In the genomic region with DNA sequence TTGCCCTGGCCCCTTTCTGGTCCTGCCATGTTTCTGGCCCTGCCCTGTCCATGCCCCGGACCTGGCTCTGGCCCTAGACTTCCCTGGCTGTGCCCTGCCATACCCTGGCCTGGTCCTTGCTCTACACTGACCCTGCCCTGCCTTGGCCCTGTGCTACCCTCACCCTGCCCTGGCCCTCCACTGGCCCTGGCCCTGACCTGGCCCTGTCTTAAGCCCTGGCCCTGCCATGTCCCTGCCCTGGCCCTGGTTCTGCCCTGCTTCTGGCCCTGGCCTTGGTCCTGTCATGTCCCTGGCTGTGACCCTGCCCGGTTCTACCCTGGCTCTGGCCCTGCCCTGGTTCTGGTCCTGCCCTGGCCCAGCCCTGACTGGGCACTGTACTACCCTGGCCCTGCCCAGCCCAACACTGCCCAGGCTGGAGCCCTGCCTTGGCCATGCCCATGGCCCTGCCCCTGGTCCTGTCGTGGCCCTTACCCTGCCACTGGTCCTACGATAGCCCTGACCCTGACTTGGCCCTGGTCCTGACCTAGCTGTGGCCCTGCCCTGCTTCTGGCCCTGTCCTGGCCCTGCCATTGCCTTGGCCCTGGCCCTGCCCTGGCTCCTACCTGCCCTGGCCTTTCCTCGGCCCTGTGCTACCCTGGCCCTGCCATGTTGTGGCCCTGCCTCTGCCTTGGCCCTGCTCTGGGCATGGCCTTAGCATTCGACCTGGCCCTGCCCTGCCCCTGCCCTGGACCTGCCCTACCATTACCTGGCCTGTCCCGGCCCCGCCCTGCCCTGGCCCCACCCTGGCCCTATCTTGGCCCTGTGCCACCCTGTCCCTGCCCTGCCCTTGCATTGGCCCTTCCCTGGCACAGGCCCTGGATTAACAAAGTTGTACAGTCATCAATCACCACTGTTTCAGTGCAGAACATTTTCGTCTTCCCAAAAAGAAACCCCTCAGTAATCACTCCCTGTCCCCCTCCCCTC, we compare ENCODE assay signal across 8 cellular contexts.
A peak's percentile ranks its signal among the peaks of the same experiment; 100 is the strongest.
DNase-seq lines count a peak whose midpoint lies in the region; ATAC-seq, FAIRE-seq and TF ChIP-seq lines count a peak whose summit lies in the region.
"Not testable (repeated sequence)": the region's sequence is repeated elsewhere in the genome, so short reads cannot be mapped to it uniquely, and the experiment has no call there.

No MANE protein-coding gene starts in this region.

- H3K4ac ChIP-seq in H9 (ENCODE audit: low read depth, low read length), result not testable (repeated sequence)

- FAIRE-seq in K562 (lab: Jason Lieb, UNC), result not testable (repeated sequence)

- not testable (repeated sequence) for H3K23me2 ChIP-seq in H9 (ENCODE audit: insufficient read length, low read depth, low read length, poor library complexity, severe bottlenecking)

- H2BK20ac ChIP-seq in H9 (ENCODE audit: low read depth, low read length, poor library complexity, severe bottlenecking), result not testable (repeated sequence)

- peak overlapping the region in 1 of 2 experiments; percentile 38; a peak in 1 of 5 replicates for H3K4me3 Mint-ChIP-seq in H9

- not testable (repeated sequence) for H2BK15ac ChIP-seq in H9 (ENCODE audit: low read depth, low read length)

- not testable (repeated sequence) for H3K79me1 ChIP-seq in H9 (ENCODE audit: insufficient read depth, low read depth, low read length, poor library complexity, severe bottlenecking)

- CTCF ChIA-PET in K562 (lab: Yijun Ruan, JAX; ENCODE audit: low intra/inter-chr PET ratio), result not testable (repeated sequence)

- peaks cover 74 to 82% of the 10 kb centered on the region in 2 experiments for H3K9me3 Mint-ChIP-seq in H9

- not testable (repeated sequence) for TF ChIP-seq CTCF in H9 (conservative IDR thresholded peaks at IDR 0.05); K562 (IDR thresholded peaks at IDR 0.05 in 2 of 3, conservative IDR thresholded peaks at IDR 0.05 in 1 of 3; ENCODE audit: insufficient read depth in 2 of 3, low read depth in 1 of 3, low read length in 3 of 3); lung (IDR thresholded peaks at IDR 0.05; ENCODE audit: control extremely low read depth, extremely low read depth); upper lobe of left lung (IDR thresholded peaks at IDR 0.05)

- DNase-seq in H9, result peak; percentile 10
- peak in 1 of 4 experiments; percentile 2 for DNase-seq in K562 (ENCODE audit: extremely low read depth in 1 of 4, low spot score in 3 of 4)
- DNase-seq in islet precursor cell, result peak; percentile 28
- DNase-seq in lung (ENCODE audit: low spot score); sciatic nerve (ENCODE audit: low spot score): not testable (repeated sequence)
- peak in 1 of 2 donors; percentile 79 for DNase-seq in upper lobe of left lung

- not testable (repeated sequence) for H3K27me3 Mint-ChIP-seq in H9 (ENCODE audit: low read depth)

- H3K18ac ChIP-seq in H9 (ENCODE audit: insufficient read length, low read depth, low read length), result not testable (repeated sequence)

- not testable (repeated sequence) for H3K4me1 ChIP-seq in H9 (ENCODE audit: insufficient read depth, low read length); K562 (replicated peaks in 1 of 2; ENCODE audit: control insufficient read depth in 2 of 2, insufficient read depth in 2 of 2, low read length in 2 of 2); lung (ENCODE audit: control insufficient read depth in 2 of 2, insufficient read depth in 2 of 2, low read length in 2 of 2); upper lobe of left lung

- H3K36me3 ChIP-seq in K562 (ENCODE audit: control insufficient read depth, insufficient read depth, low read length); lung (ENCODE audit: control insufficient read depth in 2 of 2, insufficient read depth in 2 of 2, low read length in 2 of 2); upper lobe of left lung: not testable (repeated sequence)

- not testable (repeated sequence) for H2BK5ac ChIP-seq in H9 (ENCODE audit: insufficient read length, low read length)

- not testable (repeated sequence) for H3K27me3 ChIP-seq in H9 (ENCODE audit: insufficient read depth, low read length); K562 (ENCODE audit: control insufficient read depth in 2 of 2, insufficient read depth in 2 of 2, low read length in 2 of 2); lung (ENCODE audit: control insufficient read depth, insufficient read depth); upper lobe of left lung

- H2BK120ac ChIP-seq in H9 (ENCODE audit: low read depth, low read length, poor library complexity, severe bottlenecking), result not testable (repeated sequence)

- intact Hi-C loops in K562 (cut with micrococcal nuclease); sciatic nerve (cut with DNase I): not testable (repeated sequence)

- ATAC-seq in SK-N-SH treated with all-trans-retinoic acid at 6 μM for 48 hours (peak; percentile 38), K562 (peak; percentile 12), esophagus mucosa (peak; percentile 85), lung (ENCODE audit: insufficient read depth, low FRiP score) (peak; percentile 41), sciatic nerve (peak; percentile 42), upper lobe of left lung (ENCODE audit: low FRiP score in 2 of 2) (peak; percentile 38 to 74)

- not testable (repeated sequence) for H4K91ac ChIP-seq in H9 (ENCODE audit: insufficient read length, low read depth, low read length)

- in situ Hi-C loops in K562 (cut with MboI), result not testable (repeated sequence)

- BruUV-seq in K562 (replicated peaks; lab: Mats Ljungman, UMichigan), result not testable (repeated sequence)

- not testable (repeated sequence) for H4K20me1 ChIP-seq in H9 (ENCODE audit: control insufficient read depth, insufficient read depth, insufficient read length); K562 (replicated peaks; ENCODE audit: control insufficient read depth, insufficient read depth, low read length)

- not testable (repeated sequence) for H2BK12ac ChIP-seq in H9 (ENCODE audit: insufficient read length, low read depth, low read length)

- H3K9me1 ChIP-seq in K562 (ENCODE audit: control insufficient read depth, insufficient read depth, low read length), result not testable (repeated sequence)

- TF ChIP-seq EP300 in K562 (IDR thresholded peaks at IDR 0.05; ENCODE audit: low read length); upper lobe of left lung (IDR thresholded peaks at IDR 0.05): not testable (repeated sequence)

- H4K5ac ChIP-seq in H9 (ENCODE audit: insufficient read length, low read depth, low read length), result not testable (repeated sequence)

- not testable (repeated sequence) for H3K14ac ChIP-seq in H9 (ENCODE audit: insufficient read depth, low read length)

- not testable (repeated sequence) for TF ChIP-seq RAD21 in K562 (CRISPR knock-in tag; conservative IDR thresholded peaks at IDR 0.05 in 1 of 2, IDR thresholded peaks at IDR 0.05 in 1 of 2)

- H3K36me3 Mint-ChIP-seq in H9 (ENCODE audit: insufficient read depth in 1 of 3, low read depth in 3 of 3), result peaks cover 0 to 14% (median 6%) of the 10 kb centered on the region in 3 experiments; a peak in 5 of 7 replicates

- H3K56ac ChIP-seq in H9 (ENCODE audit: insufficient read length, low read depth, low read length), result not testable (repeated sequence)

- H3K27ac ChIP-seq in H9 (ENCODE audit: insufficient read length, low read depth, low read length); K562 (ENCODE audit: extremely low read depth, low read depth, low read length); lung (ENCODE audit: low read depth in 1 of 2, low read length in 1 of 2); upper lobe of left lung: not testable (repeated sequence)

- H3K79me2 ChIP-seq in H9 (ENCODE audit: insufficient read depth, low read length); K562 (ENCODE audit: control insufficient read depth, insufficient read depth, low read length): not testable (repeated sequence)

- not testable (repeated sequence) for H3K9me3 ChIP-seq in H9 (ENCODE audit: control insufficient read depth, low read depth, low read length); K562 (replicated peaks; ENCODE audit: control insufficient read depth, insufficient read depth, low read depth, low read length); lung (ENCODE audit: control insufficient read depth in 2 of 2, insufficient read depth in 1 of 2, low read length in 1 of 2); upper lobe of left lung

- H2AFZ ChIP-seq in H9 (ENCODE audit: low read length); K562 (ENCODE audit: low read depth, low read length): not testable (repeated sequence)

- not testable (repeated sequence) for H3K4me2 ChIP-seq in H9 (ENCODE audit: insufficient read depth, insufficient read length, low read length); K562 (ENCODE audit: insufficient read depth, low read length)

- not testable (repeated sequence) for H3K4me1 Mint-ChIP-seq in H9

- WGBS in H9 (ENCODE audit: extremely low coverage, insufficient read length, low lambda C conversion rate), result no CpG with 5 or more reads among the region's 9 CpGs
- 4% methylated on average over 3 of the region's 9 CpGs for WGBS in K562 (ENCODE audit: insufficient coverage, low coverage, missing lambda C conversion rate)
- WGBS in lung, 2 donors, result 74 to 82% methylated on average over 8 of the region's 9 CpGs
- 67 to 87% methylated on average over 5 to 8 of the region's 9 CpGs for WGBS in upper lobe of left lung, 2 donors

- H3K23ac ChIP-seq in H9 (ENCODE audit: insufficient read length, low read depth, low read length), result not testable (repeated sequence)

- not testable (repeated sequence) for TF ChIP-seq POLR2A in K562 (conservative IDR thresholded peaks at IDR 0.05); upper lobe of left lung (IDR thresholded peaks at IDR 0.05)

- H4K8ac ChIP-seq in H9 (replicated peaks; ENCODE audit: insufficient read length, low read depth, low read length), result not testable (repeated sequence)

- not testable (repeated sequence) for H3T11ph ChIP-seq in H9 (ENCODE audit: low read length)

- not testable (repeated sequence) for H3K4me3 ChIP-seq in K562, lung, upper lobe of left lung

- H3K27ac Mint-ChIP-seq in H9, result not testable (repeated sequence)

- not testable (repeated sequence) for H2AK5ac ChIP-seq in H9 (ENCODE audit: insufficient read length, low read length)

- POLR2A ChIA-PET in K562 (lab: Yijun Ruan, JAX), result not testable (repeated sequence)

- not testable (repeated sequence) for H3K9ac ChIP-seq in H9 (ENCODE audit: extremely low read depth, insufficient read length, low read length); K562 (ENCODE audit: insufficient read depth in 1 of 2, low read depth in 2 of 2, low read length in 2 of 2)

Comparison
In these comparisons a context has a peak if more than half of its experiments do, and no peak if none do; other contexts are left out.
1. ATAC-seq: peak in every context shown above with its lines; median percentile 85 in esophagus mucosa; 56 in upper lobe of left lung; 42 in sciatic nerve; 41 in lung; 38 in SK-N-SH treated with all-trans-retinoic acid at 6 μM for 48 hours; 12 in K562.